In genomic region chr10:110217609-110218008, GRCh38 we compare ENCODE assay signal across 16 cellular contexts. TPM values are rescaled to one million over a fixed set of nuclear protein-coding genes. Genes with fewer than 3 reads are reported as not detected.
DNase-seq lines count a peak whose midpoint lies in the region; ATAC-seq and TF ChIP-seq lines count a peak whose summit lies in the region.
"Had no signal": no experiment of that assay in that cellular context is flagged by ENCODE, and none has a peak within 500 bp of the region (broad histone marks: within the 10 kb centered on the region; RNA-seq: fewer than 3 reads in every experiment).

No MANE protein-coding gene starts in this region.

- H3K36me3 Mint-ChIP-seq in mesothelial cell of epicardium: peaks cover 1% of the 10 kb centered on the region

- H3K4me3 Mint-ChIP-seq in mesothelial cell of epicardium: no peak overlapping the region

- H3K36me3 ChIP-seq in left ventricle myocardium inferior (no peaks in the 10 kb centered on the region), osteoblast (ENCODE audit: insufficient read depth, low read length) (no peaks in the 10 kb centered on the region)

- TF ChIP-seq CTCF in left ventricle myocardium inferior (IDR thresholded peaks at IDR 0.05; ENCODE audit: borderline replicate concordance): no peak
- no peak for TF ChIP-seq CTCF in osteoblast (IDR thresholded peaks at IDR 0.05; ENCODE audit: extremely low read depth, low read depth, low read length)
- no peak for TF ChIP-seq CTCF in mesothelial cell of epicardium (IDR thresholded peaks at IDR 0.05; ENCODE audit: unreplicated experiment)

- ATAC-seq in Right ventricle myocardium inferior (no peak), HG02678 (IDR thresholded peaks at IDR 0.05; ENCODE audit: unreplicated experiment) (no peak), GM21619 (IDR thresholded peaks at IDR 0.05; ENCODE audit: unreplicated experiment) (no peak)

- no peaks in the 10 kb centered on the region for H3K27me3 Mint-ChIP-seq in mesothelial cell of epicardium (ENCODE audit: low read depth)

- H3K4me1 ChIP-seq in left ventricle myocardium inferior (peaks cover 100% of the 10 kb centered on the region), osteoblast (ENCODE audit: insufficient read depth, low read length) (peaks cover 12% of the 10 kb centered on the region)

- H2AFZ ChIP-seq in osteoblast (ENCODE audit: low read length): peak overlapping the region; percentile 66

- no peaks in the 10 kb centered on the region for H3K79me2 ChIP-seq in osteoblast (ENCODE audit: insufficient read depth, low read length)

- H3K27ac ChIP-seq in left ventricle myocardium inferior (replicated peaks) (peak overlapping the region; percentile 96), osteoblast (ENCODE audit: low read depth, low read length) (no peak overlapping the region)
- H3K27ac ChIP-seq: BLaER1 treated with 17β-estradiol and CSF1 and Interleukin-3, amounts not matched to agents 10 nM and 100 nM; RWPE1 had no signal

- H3K9me3 ChIP-seq in left ventricle myocardium inferior (replicated peaks): no peaks in the 10 kb centered on the region
- no peaks in the 10 kb centered on the region for H3K9me3 ChIP-seq in osteoblast (ENCODE audit: low read depth, low read length)
- H3K9me3 ChIP-seq: BLaER1 treated with 17β-estradiol and CSF1 and Interleukin-3, amounts not matched to agents 10 nM and 100 nM had no signal

- H3K4me3 ChIP-seq in left ventricle myocardium inferior (no peak overlapping the region), osteoblast (ENCODE audit: insufficient read depth, low read length) (no peak overlapping the region)
- H3K4me3 ChIP-seq: BLaER1 treated with 17β-estradiol and CSF1 and Interleukin-3, amounts not matched to agents 10 nM and 100 nM had no signal

- DNase-seq in left ventricle myocardium inferior (no peak), Right ventricle myocardium inferior (ENCODE audit: missing footprints) (no peak), erythroblast (lab: John Stamatoyannopoulos, UW) (peak; percentile 72 to 81), osteoblast (ENCODE audit: insufficient read length, low spot score, missing footprints) (no peak), mesothelial cell of epicardium (ENCODE audit: low spot score in 2 of 2, unreplicated experiment in 2 of 2) (no peak), T1000 (lab: John Stamatoyannopoulos, UW) (no peak)
- DNase-seq: CD8-positive, alpha-beta memory T cell; KG1; NCI-H1048; NCI-H1436 treated with DMSO at 0.1 percent for 48 hours; NCI-H2029 treated with DMSO at 0.1 percent for 48 hours; NCI-H748 treated with DMSO at 0.1 percent for 48 hours had no signal

- H3K4me1 Mint-ChIP-seq in mesothelial cell of epicardium: peaks cover 22% of the 10 kb centered on the region

- TF ChIP-seq POLR2A in erythroblast (IDR thresholded peaks at IDR 0.05; ENCODE audit: low read length): peak; percentile 42

- no peak overlapping the region for H3K27ac Mint-ChIP-seq in mesothelial cell of epicardium

- no peak overlapping the region for H3K4me2 ChIP-seq in osteoblast (ENCODE audit: insufficient read depth, low read length)

- intact Hi-C loops in left ventricle myocardium inferior (cut with micrococcal nuclease): no loop called here
- intact Hi-C loops in Right ventricle myocardium inferior (cut with DNase I): loop anchor here (10.0 kb wide), 1 partner anchor 287 kb away; no protein-coding TSS in a partner anchor

- H3K27me3 ChIP-seq in left ventricle myocardium inferior (ENCODE audit: low read depth) (no peaks in the 10 kb centered on the region), osteoblast (ENCODE audit: insufficient read depth, low read length) (peaks cover 2% of the 10 kb centered on the region)
- H3K27me3 ChIP-seq: BLaER1 treated with 17β-estradiol and CSF1 and Interleukin-3, amounts not matched to agents 10 nM and 100 nM had no signal

- no peaks in the 10 kb centered on the region for H3K9me3 Mint-ChIP-seq in mesothelial cell of epicardium
- H3K9me3 Mint-ChIP-seq: CD8-positive, alpha-beta memory T cell had no signal

- no peaks in the 10 kb centered on the region for H4K20me1 ChIP-seq in osteoblast (ENCODE audit: insufficient read depth, low read length)

RNA-seq across cellular contexts. Expression of gene MXI1, which starts 10.2 kb away (rescaled TPM):
- 60.0 TPM for total RNA-seq in left ventricle myocardium inferior
- 69.1 TPM for total RNA-seq in Right ventricle myocardium inferior
- 39.5 and 41.6 TPM in 2 replicates for total RNA-seq in osteoblast
- total RNA-seq in mesothelial cell of epicardium: 28.3 to 32.7 TPM (median 30.6 TPM) in 3 replicates

Comparison
In these comparisons a context has a peak if more than half of its experiments do, and no peak if none do; other contexts are left out.
1. DNase-seq: peak in erythroblast (2 of 2); none in left ventricle myocardium inferior (single experiment), Right ventricle myocardium inferior (single experiment), osteoblast (single experiment), mesothelial cell of epicardium (0 of 2) and T1000 (single experiment).